Comparison of ENCODE assay signal across 1 cellular context in genomic region chrX:112662559-112663427, GRCh38.
TF ChIP-seq lines count a peak whose summit lies in the region.

No MANE protein-coding gene starts in this region.

TF ChIP-seq in GM12878, 131 proteins besides CTCF, POLR2A, EP300 and RAD21:
- peak; percentile 38; the same call in 1 of the 2 replicates for TF ChIP-seq PKNOX1 (IDR thresholded peaks at IDR 0.05)
- TF ChIP-seq SPI1 (IDR thresholded peaks at IDR 0.05; ENCODE audit: borderline replicate concordance, insufficient read depth, low read depth, low read length): peak; percentile 82
- TF ChIP-seq IKZF2 (IDR thresholded peaks at IDR 0.05): peak; percentile 82 to 84
- TF ChIP-seq MTA2 (IDR thresholded peaks at IDR 0.05; ENCODE audit: low read depth): peak; percentile 75
- TF ChIP-seq NR2F1 (conservative IDR thresholded peaks at IDR 0.05): 0 out of 2 replicates have a peak, but pooled peaks have one; percentile 24
- TF ChIP-seq SMARCA5 (IDR thresholded peaks at IDR 0.05): no peak
- TF ChIP-seq RELB (IDR thresholded peaks at IDR 0.05; ENCODE audit: low read depth): peak; percentile 81
- no peak for TF ChIP-seq SREBF1 (IDR thresholded peaks at IDR 0.05; ENCODE audit: low read length)
- TF ChIP-seq FOS (IDR thresholded peaks at IDR 0.05; ENCODE audit: borderline replicate concordance, extremely low read depth, insufficient read length): no peak
- TF ChIP-seq BRCA1 (IDR thresholded peaks at IDR 0.05; ENCODE audit: low read depth, low read length): no peak
- no peak for TF ChIP-seq RELA (IDR thresholded peaks at IDR 0.05; ENCODE audit: borderline replicate concordance, partially characterized antibody)
- TF ChIP-seq IRF4 (IDR thresholded peaks at IDR 0.05; ENCODE audit: low read depth, low read length): peak; percentile 18; the same call in 1 of the 2 replicates
- TF ChIP-seq RCOR1 (conservative IDR thresholded peaks at IDR 0.05; ENCODE audit: low read depth, low read length): no peak
- TF ChIP-seq IKZF1 (conservative IDR thresholded peaks at IDR 0.05): peak; percentile 84
- peak; percentile 44 for TF ChIP-seq MEF2B (IDR thresholded peaks at IDR 0.05; ENCODE audit: partially characterized antibody, poor library complexity, severe bottlenecking)
- TF ChIP-seq ETV6 (conservative IDR thresholded peaks at IDR 0.05 in 1 of 2, IDR thresholded peaks at IDR 0.05 in 1 of 2; ENCODE audit: borderline replicate concordance in 1 of 2, low read depth in 1 of 2): no peak
- TF ChIP-seq GATAD2B (conservative IDR thresholded peaks at IDR 0.05; ENCODE audit: low read depth): 0 out of 2 replicates have a peak, but pooled peaks have one; percentile 60
